In the genomic region with DNA sequence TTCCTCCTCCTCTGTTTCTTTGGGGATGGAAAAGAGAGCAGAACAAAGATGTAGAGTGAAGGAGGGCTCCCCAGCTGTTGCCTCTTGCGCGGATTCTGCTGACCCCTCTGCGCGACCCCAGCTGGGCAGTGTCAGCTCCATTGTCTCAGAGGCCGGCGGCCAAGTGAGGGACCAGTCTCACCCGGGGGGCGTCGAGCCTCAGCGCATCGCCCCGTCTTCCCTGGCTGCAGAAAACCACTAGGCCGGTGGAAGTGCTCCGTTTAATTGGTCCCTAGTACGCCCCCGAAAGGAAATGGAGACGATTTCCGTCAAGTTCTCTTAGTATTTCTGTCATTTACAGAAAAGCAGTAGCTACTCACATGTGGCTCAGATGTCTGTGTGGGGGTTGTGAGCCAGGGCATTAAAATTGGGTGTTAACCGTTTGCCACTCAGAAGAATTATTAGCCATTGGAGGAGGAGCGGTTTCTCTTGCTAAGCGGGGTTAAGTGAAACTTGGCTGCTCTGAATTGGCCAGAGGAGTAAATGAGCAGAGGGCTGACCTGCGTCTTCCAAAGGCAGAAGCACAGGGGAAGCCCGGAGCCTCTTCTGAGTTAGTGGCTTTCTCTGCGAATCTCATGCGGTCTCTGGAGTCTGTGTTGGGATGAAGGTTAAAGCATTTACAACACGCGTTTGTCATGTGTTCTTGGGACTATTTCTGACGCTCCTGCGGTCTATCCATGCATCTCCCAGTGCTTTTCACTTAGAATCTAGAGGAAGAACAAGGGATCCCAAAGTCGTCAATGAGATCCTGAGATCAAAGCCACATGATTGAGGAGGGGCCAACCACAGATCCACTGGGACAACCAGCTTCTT, we compare ENCODE assay signal across 11 cellular contexts.
DNase-seq lines count a peak whose midpoint lies in the region; ATAC-seq and TF ChIP-seq lines count a peak whose summit lies in the region.
"Had no signal": no experiment of that assay in that cellular context is flagged by ENCODE, and none has a peak within 500 bp of the region (broad histone marks: within the 10 kb centered on the region; RNA-seq: fewer than 3 reads in every experiment).

No MANE protein-coding gene starts in this region.

- peaks cover 10% of the 10 kb centered on the region for H3K4me1 ChIP-seq in adipocyte (ENCODE audit: control insufficient read depth, insufficient read depth, low read length)
- peaks cover 0 to 11% of the 10 kb centered on the region in 2 donors for H3K4me1 ChIP-seq in thoracic aorta (ENCODE audit: control insufficient read depth in 1 of 2, low read depth in 2 of 2)

- H3K27ac ChIP-seq in thoracic aorta = no peak overlapping the region
- H3K27ac ChIP-seq: gastroesophageal sphincter, KMS-11 had no signal

- H3K27me3 Mint-ChIP-seq in activated T-cell treated with anti-CD3 and anti-CD28 coated beads, Interleukin-2, amount 50 U/mL, for 24 hours = peaks cover 56% of the 10 kb centered on the region

- H3K27me3 ChIP-seq in adipocyte (replicated peaks; ENCODE audit: control insufficient read depth, insufficient read depth, low read length) (peaks cover 39% of the 10 kb centered on the region), thoracic aorta (replicated peaks; ENCODE audit: insufficient read depth) (no peaks in the 10 kb centered on the region)

- no peak for DNase-seq in activated T-cell treated with anti-CD3 and anti-CD28 coated beads, Interleukin-2, amount 50 U/mL, for 24 hours
- DNase-seq in activated T-cell treated with anti-CD3 and anti-CD28 coated beads for 4 hours (no peak), adipocyte (ENCODE audit: low read depth) (peak; percentile 13), iPS-NIHi11 (ENCODE audit: low spot score) (peak; percentile 7), thoracic aorta (ENCODE audit: low spot score) (no peak), NCI-H510A (lab: John Stamatoyannopoulos, UW) (no peak)

- H3K4me3 Mint-ChIP-seq in activated T-cell treated with anti-CD3 and anti-CD28 coated beads, Interleukin-2, amount 50 U/mL, for 24 hours = peak overlapping the region; percentile 68

- no peaks in the 10 kb centered on the region for H3K9me3 Mint-ChIP-seq in activated T-cell treated with anti-CD3 and anti-CD28 coated beads, Interleukin-2, amount 50 U/mL, for 24 hours

- H3K27ac Mint-ChIP-seq in activated T-cell treated with anti-CD3 and anti-CD28 coated beads, Interleukin-2, amount 50 U/mL, for 24 hours = no peak overlapping the region

- ATAC-seq in thoracic aorta (ENCODE audit: insufficient number of reproducible peaks, low FRiP score, low read depth) = no peak
- ATAC-seq in HG02642 (IDR thresholded peaks at IDR 0.05; ENCODE audit: poor library complexity, unreplicated experiment) = no peak
- ATAC-seq in GM18867 (IDR thresholded peaks at IDR 0.05; ENCODE audit: unreplicated experiment) = no peak
- ATAC-seq: Panc1 had no signal

- H3K4me3 ChIP-seq in adipocyte (ENCODE audit: low read length) = peak overlapping the region; percentile 55
- H3K4me3 ChIP-seq in thoracic aorta = peak overlapping the region; percentile 35

- no peak overlapping the region for H3K9ac ChIP-seq in adipocyte (ENCODE audit: low read length)
- H3K9ac ChIP-seq: KMS-11 had no signal

- TF ChIP-seq CTCF in thoracic aorta (IDR thresholded peaks at IDR 0.05) = no peak

- H3K9me3 ChIP-seq in adipocyte (ENCODE audit: control insufficient read depth, low read length) (no peaks in the 10 kb centered on the region), thoracic aorta (no peaks in the 10 kb centered on the region)
- H3K9me3 ChIP-seq: gastroesophageal sphincter had no signal

- no peaks in the 10 kb centered on the region for H3K36me3 Mint-ChIP-seq in activated T-cell treated with anti-CD3 and anti-CD28 coated beads, Interleukin-2, amount 50 U/mL, for 24 hours (ENCODE audit: low read depth)

- H3K36me3 ChIP-seq in adipocyte (ENCODE audit: control insufficient read depth, insufficient read depth, low read length, severe bottlenecking) = no peaks in the 10 kb centered on the region
- H3K36me3 ChIP-seq in thoracic aorta = no peaks in the 10 kb centered on the region
- H3K36me3 ChIP-seq: gastroesophageal sphincter had no signal

- H3K4me1 Mint-ChIP-seq in activated T-cell treated with anti-CD3 and anti-CD28 coated beads, Interleukin-2, amount 50 U/mL, for 24 hours (ENCODE audit: low read depth) = peaks cover 13% of the 10 kb centered on the region

Comparison
In these comparisons a context has a peak if more than half of its experiments do, and no peak if none do; other contexts are left out.
1. DNase-seq: peak in adipocyte (single experiment) and iPS-NIHi11 (single experiment); none in activated T-cell treated with anti-CD3 and anti-CD28 coated beads, Interleukin-2, amount 50 U/mL, for 24 hours (single experiment), activated T-cell treated with anti-CD3 and anti-CD28 coated beads for 4 hours (single experiment), thoracic aorta (single experiment) and NCI-H510A (single experiment).